Comparison of ENCODE assay signal across 28 cellular contexts in genomic region chr2:159114835-159115234, GRCh38.
DNase-seq lines count a peak whose midpoint lies in the region; ATAC-seq, FAIRE-seq and TF ChIP-seq lines count a peak whose summit lies in the region.
"Had no signal": no experiment of that assay in that cellular context is flagged by ENCODE, and none has a peak within 500 bp of the region (broad histone marks: within the 10 kb centered on the region; RNA-seq: fewer than 3 reads in every experiment).

No MANE protein-coding gene starts in this region.

- TF ChIP-seq RAD21 in HepG2 (CRISPR knock-in tag; IDR thresholded peaks at IDR 0.05) = no peak

- TF ChIP-seq EP300 in HepG2 (IDR thresholded peaks at IDR 0.05; ENCODE audit: low read depth in 2 of 2, low read length in 2 of 2) (no peak), HepG2 (CRISPR knock-in tag; IDR thresholded peaks at IDR 0.05; ENCODE audit: borderline replicate concordance) (no peak)

- no peak overlapping the region for H3K4me2 ChIP-seq in HepG2 (ENCODE audit: low read depth, low read length)

- H3K4me1 ChIP-seq in HepG2 (ENCODE audit: insufficient read depth, low read length) (peaks cover 6% of the 10 kb centered on the region; the same call in 1 of the 2 replicates), thymus (ENCODE audit: control insufficient read depth, insufficient read depth, low read length) (peaks cover 18% of the 10 kb centered on the region)

- no TSS peak for BruUV-seq in HepG2 (replicated peaks; lab: Mats Ljungman, UMichigan)

- FAIRE-seq in HepG2 (lab: Jason Lieb, UNC) = no peak
- FAIRE-seq: GM12891, GM19239 had no signal

- no peak for TF ChIP-seq POLR2A in HepG2 (IDR thresholded peaks at IDR 0.05; ENCODE audit: insufficient read depth in 1 of 2, low read depth in 2 of 2, low read length in 2 of 2)

- 88% methylated on average over 5 of the region's 5 CpGs for WGBS in HepG2 (ENCODE audit: low lambda C conversion rate)
- WGBS in thymus = 99% methylated on average over 5 of the region's 5 CpGs

- TF ChIP-seq CTCF in HepG2 (CRISPR knock-in tag; IDR thresholded peaks at IDR 0.05) = no peak

- H3K79me2 ChIP-seq in HepG2 (ENCODE audit: insufficient read depth, low read length) = no peaks in the 10 kb centered on the region

- intact Hi-C loops in HepG2 (cut with micrococcal nuclease; ENCODE audit: unreplicated experiment) = loop anchor here (5.0 kb wide), 1 partner anchor 118 kb away; no protein-coding TSS in a partner anchor

- no peak overlapping the region for H3K9ac ChIP-seq in HepG2 (ENCODE audit: insufficient read depth, low read depth, low read length)

- H4K20me1 ChIP-seq in HepG2 (ENCODE audit: insufficient read depth, low read length) = no peaks in the 10 kb centered on the region

- ATAC-seq in HepG2 (no peak), HG02588 (IDR thresholded peaks at IDR 0.05; ENCODE audit: unreplicated experiment) (no peak), GM21423 (IDR thresholded peaks at IDR 0.05; ENCODE audit: unreplicated experiment) (no peak)
- ATAC-seq: CD8-positive, alpha-beta T cell; SK-N-SH treated with all-trans-retinoic acid at 6 μM for 48 hours had no signal

- no peak overlapping the region for H3K4me3 ChIP-seq in HepG2 (replicated peaks in 1 of 3; ENCODE audit: insufficient read depth in 1 of 3, low read depth in 2 of 3, low read length in 3 of 3)
- H3K4me3 ChIP-seq in thymus (ENCODE audit: low read length) = no peak overlapping the region
- H3K4me3 ChIP-seq: SJCRH30 had no signal

- H3K36me3 ChIP-seq in HepG2 (replicated peaks in 1 of 2; ENCODE audit: control insufficient read depth in 1 of 2, insufficient read depth in 2 of 2, low read length in 2 of 2) (no peaks in the 10 kb centered on the region), thymus (ENCODE audit: control insufficient read depth, insufficient read depth) (no peaks in the 10 kb centered on the region)
- H3K36me3 ChIP-seq: SJCRH30 had no signal

- in situ Hi-C loops in HepG2 (cut with HindIII; ENCODE audit: extremely low pct_ligation_motif_present, low pct_unique_long_range_greater_than_20kb) = loop anchor here (10.0 kb wide), 1 partner anchor 80 kb away; no protein-coding TSS in a partner anchor

- CTCF ChIA-PET in HepG2 (lab: Yijun Ruan, JAX; ENCODE audit: low intra/inter-chr PET ratio, low total read pairs) = interaction anchor here (1.5 kb wide), 1 partner anchor 214 kb away, joined by 6 read pairs; no protein-coding TSS in a partner anchor

- DNase-seq in NCI-H2196 (lab: John Stamatoyannopoulos, UW; ENCODE audit: unreplicated experiment) (peak; percentile 16), NCI-H2196 treated with DMSO at 0.1 percent for 48 hours (lab: John Stamatoyannopoulos, UW; ENCODE audit: unreplicated experiment) (no peak), NCI-H2029 (lab: John Stamatoyannopoulos, UW) (peak; percentile 55), HepG2 (ENCODE audit: low spot score) (no peak), HCEC 1CT (no peak)
- DNase-seq: Caco-2; CD8-positive, alpha-beta T cell; GF-D8; KBM-7; MM.1S; NCI-H1048; NCI-H1417; NCI-H1694; NCI-H2081 treated with DMSO at 0.1 percent for 48 hours; NCI-H2171; NCI-H446 treated with DMSO at 0.1 percent for 48 hours; NCI-H526; NCI-H82; OCI-M1; SJCRH30 had no signal

- H3K9me3 ChIP-seq in HepG2 (ENCODE audit: low read length) (no peaks in the 10 kb centered on the region), thymus (ENCODE audit: control insufficient read depth) (no peaks in the 10 kb centered on the region)
- H3K9me3 ChIP-seq: Caco-2, SJCRH30 had no signal

- H2AFZ ChIP-seq in HepG2 (ENCODE audit: low read length) = no peak overlapping the region

- H3K27me3 ChIP-seq in HepG2 (ENCODE audit: control insufficient read depth in 1 of 2, insufficient read depth in 2 of 2, low read length in 2 of 2) (no peaks in the 10 kb centered on the region), thymus (ENCODE audit: control insufficient read depth, insufficient read depth) (no peaks in the 10 kb centered on the region)
- H3K27me3 ChIP-seq: SJCRH30 had no signal

- no peak overlapping the region for H3K27ac ChIP-seq in HepG2 (ENCODE audit: extremely low read length, insufficient read depth, low read length)
- H3K27ac ChIP-seq in thymus (ENCODE audit: low read depth) = peak overlapping the region; percentile 0
- H3K27ac ChIP-seq: 22Rv1, C4-2B, SJCRH30 had no signal

- POLR2A ChIA-PET in HepG2 (lab: Yijun Ruan, JAX) = no interaction called here

TF ChIP-seq in HepG2, 621 proteins besides CTCF, POLR2A, EP300 and RAD21:
- TF ChIP-seq SETDB1 (CRISPR knock-in tag; IDR thresholded peaks at IDR 0.05; ENCODE audit: borderline replicate concordance) (no peak), ZNF207 (IDR thresholded peaks at IDR 0.05; ENCODE audit: borderline replicate concordance) (no peak), GPBP1L1 (CRISPR knock-in tag; IDR thresholded peaks at IDR 0.05) (no peak), CREB1 (IDR thresholded peaks at IDR 0.05) (0 out of 2 replicates have a peak, but pooled peaks have one; percentile 24), CREB1 (CRISPR knock-in tag; IDR thresholded peaks at IDR 0.05) (no peak)
TF ChIP-seq in HepG2: peak in this region for 1.

Comparison
In these comparisons a context has a peak if more than half of its experiments do, and no peak if none do; other contexts are left out.
1. DNase-seq: peak in NCI-H2196 (single experiment) and NCI-H2029 (single experiment); none in NCI-H2196 treated with DMSO at 0.1 percent for 48 hours (single experiment), HepG2 (single experiment) and HCEC 1CT (single experiment).